1 cellular context compared by ENCODE assay signal in the genomic region with DNA sequence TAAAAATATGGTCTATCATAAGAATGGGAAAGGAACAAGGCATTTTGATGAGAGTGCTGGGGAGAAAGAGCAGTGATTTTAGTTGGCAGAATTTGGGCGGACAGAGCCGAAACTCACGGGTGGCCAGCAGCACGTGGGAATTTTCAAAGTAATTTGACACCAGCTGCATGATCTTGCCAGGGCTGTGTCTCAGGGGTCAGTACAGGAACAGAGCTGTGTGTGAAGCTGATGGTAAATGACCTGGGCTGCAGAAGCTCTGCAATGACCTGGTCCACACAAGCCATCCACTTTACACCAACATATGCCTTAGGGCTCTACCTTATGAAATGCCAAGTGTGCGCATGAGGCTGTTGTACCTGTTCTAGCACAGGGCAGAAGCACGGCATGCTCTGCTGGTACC.
TF ChIP-seq lines count a peak whose summit lies in the region.

No MANE protein-coding gene starts in this region.

TF ChIP-seq in IMR-90, 13 proteins besides CTCF, POLR2A, EP300 and RAD21 (continued from another document):
- TF ChIP-seq, protein P1, sequence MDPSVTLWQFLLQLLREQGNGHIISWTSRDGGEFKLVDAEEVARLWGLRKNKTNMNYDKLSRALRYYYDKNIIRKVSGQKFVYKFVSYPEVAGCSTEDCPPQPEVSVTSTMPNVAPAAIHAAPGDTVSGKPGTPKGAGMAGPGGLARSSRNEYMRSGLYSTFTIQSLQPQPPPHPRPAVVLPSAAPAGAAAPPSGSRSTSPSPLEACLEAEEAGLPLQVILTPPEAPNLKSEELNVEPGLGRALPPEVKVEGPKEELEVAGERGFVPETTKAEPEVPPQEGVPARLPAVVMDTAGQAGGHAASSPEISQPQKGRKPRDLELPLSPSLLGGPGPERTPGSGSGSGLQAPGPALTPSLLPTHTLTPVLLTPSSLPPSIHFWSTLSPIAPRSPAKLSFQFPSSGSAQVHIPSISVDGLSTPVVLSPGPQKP (IDR thresholded peaks at IDR 0.05; ENCODE audit: borderline replicate concordance, low read depth, low read length): no peak
- TF ChIP-seq MAFK (IDR thresholded peaks at IDR 0.05; ENCODE audit: low read depth, low read length): no peak
